In the genomic region with DNA sequence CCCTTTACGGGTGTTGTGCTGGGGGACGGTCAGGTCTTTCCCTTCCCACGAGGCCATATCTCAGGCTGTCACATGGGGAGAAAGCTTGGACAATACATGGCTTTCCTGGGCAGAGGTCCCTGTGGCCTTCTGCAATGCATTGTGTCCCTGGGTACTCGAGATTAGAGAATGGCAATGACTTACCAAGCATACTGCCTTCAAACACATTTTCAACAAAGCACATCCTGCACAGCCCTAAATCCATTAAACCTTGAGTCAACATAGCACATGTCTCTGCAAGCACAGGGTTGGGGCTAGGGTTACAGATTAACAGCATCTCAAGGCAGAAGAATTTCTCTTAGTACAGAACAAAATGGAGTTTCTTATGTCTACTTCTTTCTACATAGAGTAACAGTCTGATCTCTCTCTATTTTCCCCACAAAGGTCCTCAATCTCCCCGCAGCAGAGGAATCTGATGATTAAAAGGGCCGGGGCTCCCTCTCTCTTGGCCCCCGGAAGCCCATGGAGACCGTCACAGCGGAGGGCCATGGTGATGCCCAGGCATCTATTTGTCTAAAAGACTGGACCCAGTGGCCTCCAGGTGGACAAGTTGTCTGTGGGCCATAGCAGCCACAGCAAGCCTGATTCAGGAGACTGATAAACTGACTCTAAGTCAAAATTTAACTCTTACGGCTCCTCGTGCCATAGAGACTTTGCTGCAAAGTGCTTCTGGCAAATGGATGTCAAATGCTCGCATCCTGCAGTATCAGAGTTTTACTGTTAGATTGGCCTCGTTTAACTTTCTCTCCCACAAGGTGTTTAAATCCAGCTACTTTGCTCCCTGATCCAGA, we compare ENCODE assay signal across 2 cellular contexts. TPM values are rescaled to one million over a fixed set of nuclear protein-coding genes. Genes with fewer than 3 reads are reported as not detected.
"Had no signal": no experiment of that assay in that cellular context is flagged by ENCODE, and none has a peak within 500 bp of the region (broad histone marks: within the 10 kb centered on the region; RNA-seq: fewer than 3 reads in every experiment).

No MANE protein-coding gene starts in this region.

RNA-seq across cellular contexts. Expression of gene SKA1, which starts 30.1 kb away (rescaled TPM):
- total RNA-seq: ascending aorta, esophagus muscularis mucosa had no signal
